1 cellular context compared by ENCODE assay signal in the genomic region with DNA sequence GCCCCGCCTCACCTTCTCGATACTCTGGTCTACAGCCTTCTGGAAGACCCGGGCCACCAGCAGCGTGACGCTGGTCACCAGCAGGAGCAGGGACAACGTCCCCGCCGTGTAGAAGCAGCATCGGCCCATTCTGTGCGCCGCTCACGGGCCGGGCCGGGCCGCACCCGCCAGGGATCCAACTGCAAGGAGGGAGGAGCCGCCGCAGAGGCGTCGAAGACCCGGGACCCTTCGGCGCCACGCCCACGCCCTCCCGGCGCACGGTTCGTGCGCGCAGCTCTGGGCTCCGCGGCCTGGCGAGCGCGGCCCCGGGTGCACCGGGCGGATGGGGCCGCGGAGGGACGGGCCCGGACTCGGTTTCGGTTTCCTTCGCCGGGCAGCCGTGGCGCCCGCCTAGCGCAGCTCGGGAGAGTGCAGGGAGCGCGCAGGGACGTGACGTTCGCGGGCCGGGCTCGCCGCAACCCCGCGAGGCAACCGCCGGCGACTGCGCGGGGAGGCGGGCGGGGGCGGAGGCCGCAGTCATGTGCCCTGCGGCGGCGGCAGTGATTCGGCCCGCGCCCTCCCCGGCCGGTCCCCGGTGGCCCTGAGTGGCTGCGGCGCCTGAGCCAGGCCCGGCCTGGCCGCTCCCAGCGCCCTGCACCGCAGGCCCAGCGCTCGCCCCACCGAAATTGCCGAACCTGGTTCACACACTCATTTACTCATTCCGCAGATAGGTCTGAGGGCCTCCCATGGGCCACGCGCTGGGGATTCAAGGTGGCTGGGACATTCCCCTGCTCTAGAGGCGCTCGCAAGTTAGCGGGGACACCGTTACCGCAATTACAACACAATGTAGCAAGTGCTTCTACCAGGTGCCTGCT.
TF ChIP-seq lines count a peak whose summit lies in the region.

A gene with protein sequence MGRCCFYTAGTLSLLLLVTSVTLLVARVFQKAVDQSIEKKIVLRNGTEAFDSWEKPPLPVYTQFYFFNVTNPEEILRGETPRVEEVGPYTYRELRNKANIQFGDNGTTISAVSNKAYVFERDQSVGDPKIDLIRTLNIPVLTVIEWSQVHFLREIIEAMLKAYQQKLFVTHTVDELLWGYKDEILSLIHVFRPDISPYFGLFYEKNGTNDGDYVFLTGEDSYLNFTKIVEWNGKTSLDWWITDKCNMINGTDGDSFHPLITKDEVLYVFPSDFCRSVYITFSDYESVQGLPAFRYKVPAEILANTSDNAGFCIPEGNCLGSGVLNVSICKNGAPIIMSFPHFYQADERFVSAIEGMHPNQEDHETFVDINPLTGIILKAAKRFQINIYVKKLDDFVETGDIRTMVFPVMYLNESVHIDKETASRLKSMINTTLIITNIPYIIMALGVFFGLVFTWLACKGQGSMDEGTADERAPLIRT (minus strand): TSS at position 410 of the 854 bp plus-strand sequence. CDS start 281 bp downstream, at position 129.

TF ChIP-seq in K562, 482 proteins besides CTCF, POLR2A, EP300 and RAD21 (continued from another document and continues in another):
- TF ChIP-seq, protein P1, sequence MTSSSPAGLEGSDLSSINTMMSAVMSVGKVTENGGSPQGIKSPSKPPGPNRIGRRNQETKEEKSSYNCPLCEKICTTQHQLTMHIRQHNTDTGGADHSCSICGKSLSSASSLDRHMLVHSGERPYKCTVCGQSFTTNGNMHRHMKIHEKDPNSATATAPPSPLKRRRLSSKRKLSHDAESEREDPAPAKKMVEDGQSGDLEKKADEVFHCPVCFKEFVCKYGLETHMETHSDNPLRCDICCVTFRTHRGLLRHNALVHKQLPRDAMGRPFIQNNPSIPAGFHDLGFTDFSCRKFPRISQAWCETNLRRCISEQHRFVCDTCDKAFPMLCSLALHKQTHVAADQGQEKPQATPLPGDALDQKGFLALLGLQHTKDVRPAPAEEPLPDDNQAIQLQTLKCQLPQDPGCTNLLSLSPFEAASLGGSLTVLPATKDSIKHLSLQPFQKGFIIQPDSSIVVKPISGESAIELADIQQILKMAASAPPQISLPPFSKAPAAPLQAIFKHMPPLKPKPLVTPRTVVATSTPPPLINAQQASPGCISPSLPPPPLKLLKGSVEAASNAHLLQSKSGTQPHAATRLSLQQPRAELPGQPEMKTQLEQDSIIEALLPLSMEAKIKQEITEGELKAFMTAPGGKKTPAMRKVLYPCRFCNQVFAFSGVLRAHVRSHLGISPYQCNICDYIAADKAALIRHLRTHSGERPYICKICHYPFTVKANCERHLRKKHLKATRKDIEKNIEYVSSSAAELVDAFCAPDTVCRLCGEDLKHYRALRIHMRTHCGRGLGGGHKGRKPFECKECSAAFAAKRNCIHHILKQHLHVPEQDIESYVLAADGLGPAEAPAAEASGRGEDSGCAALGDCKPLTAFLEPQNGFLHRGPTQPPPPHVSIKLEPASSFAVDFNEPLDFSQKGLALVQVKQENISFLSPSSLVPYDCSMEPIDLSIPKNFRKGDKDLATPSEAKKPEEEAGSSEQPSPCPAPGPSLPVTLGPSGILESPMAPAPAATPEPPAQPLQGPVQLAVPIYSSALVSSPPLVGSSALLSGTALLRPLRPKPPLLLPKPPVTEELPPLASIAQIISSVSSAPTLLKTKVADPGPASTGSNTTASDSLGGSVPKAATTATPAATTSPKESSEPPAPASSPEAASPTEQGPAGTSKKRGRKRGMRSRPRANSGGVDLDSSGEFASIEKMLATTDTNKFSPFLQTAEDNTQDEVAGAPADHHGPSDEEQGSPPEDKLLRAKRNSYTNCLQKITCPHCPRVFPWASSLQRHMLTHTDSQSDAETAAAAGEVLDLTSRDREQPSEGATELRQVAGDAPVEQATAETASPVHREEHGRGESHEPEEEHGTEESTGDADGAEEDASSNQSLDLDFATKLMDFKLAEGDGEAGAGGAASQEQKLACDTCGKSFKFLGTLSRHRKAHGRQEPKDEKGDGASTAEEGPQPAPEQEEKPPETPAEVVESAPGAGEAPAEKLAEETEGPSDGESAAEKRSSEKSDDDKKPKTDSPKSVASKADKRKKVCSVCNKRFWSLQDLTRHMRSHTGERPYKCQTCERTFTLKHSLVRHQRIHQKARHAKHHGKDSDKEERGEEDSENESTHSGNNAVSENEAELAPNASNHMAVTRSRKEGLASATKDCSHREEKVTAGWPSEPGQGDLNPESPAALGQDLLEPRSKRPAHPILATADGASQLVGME (CRISPR knock-in tag; IDR thresholded peaks at IDR 0.05), result no peak
- TF ChIP-seq XRCC4 (IDR thresholded peaks at IDR 0.05; ENCODE audit: extremely low read depth, insufficient read depth, insufficient read length) (no peak), ZZZ3 (IDR thresholded peaks at IDR 0.05) (no peak), KDM5B (IDR thresholded peaks at IDR 0.05; ENCODE audit: insufficient replicate concordance, low read depth, low read length) (peak; percentile 70), HLTF (IDR thresholded peaks at IDR 0.05) (no peak), ZNF23 (CRISPR knock-in tag; IDR thresholded peaks at IDR 0.05) (no peak), CC2D1A (IDR thresholded peaks at IDR 0.05) (no peak), CHCHD3 (CRISPR knock-in tag; IDR thresholded peaks at IDR 0.05) (no peak), SUPT5H (IDR thresholded peaks at IDR 0.05) (0 out of 2 replicates have a peak, but pooled peaks have one; percentile 41), ERF (CRISPR knock-in tag; IDR thresholded peaks at IDR 0.05) (no peak), ZNF785 (CRISPR knock-in tag; IDR thresholded peaks at IDR 0.05) (no peak), ETS2 (tag; IDR thresholded peaks at IDR 0.05; ENCODE audit: borderline replicate concordance, poor library complexity, severe bottlenecking) (no peak), CAMTA2 (CRISPR knock-in tag; conservative IDR thresholded peaks at IDR 0.05) (no peak), ZNF696 (CRISPR knock-in tag; conservative IDR thresholded peaks at IDR 0.05) (no peak), OTX1 (CRISPR knock-in tag; IDR thresholded peaks at IDR 0.05) (no peak), KAT2B (IDR thresholded peaks at IDR 0.05; ENCODE audit: low read depth, low read length) (no peak), SREBF1 (IDR thresholded peaks at IDR 0.05; ENCODE audit: borderline replicate concordance, low read depth, low read length) (no peak), MAZ (CRISPR knock-in tag; conservative IDR thresholded peaks at IDR 0.05 in 1 of 2, IDR thresholded peaks at IDR 0.05 in 1 of 2) (peak in 1 of 2 experiments; percentile 81), AFF1 (IDR thresholded peaks at IDR 0.05; ENCODE audit: low read depth in 1 of 2, partially characterized antibody in 2 of 2) (no peak), FOSL1 (tag; conservative IDR thresholded peaks at IDR 0.05) (no peak), SRSF7 (optimal IDR thresholded peaks at IDR 0.05; ENCODE audit: low read depth, low read length) (no peak), CREB1 (IDR thresholded peaks at IDR 0.05) (peak; percentile 64; the same call in 1 of the 2 replicates), CREB1 (CRISPR knock-in tag; IDR thresholded peaks at IDR 0.05) (0 out of 2 replicates have a peak, but pooled peaks have one; percentile 60), ZNF354B (CRISPR knock-in tag; IDR thresholded peaks at IDR 0.05) (no peak), TRIM25 (IDR thresholded peaks at IDR 0.05; ENCODE audit: borderline replicate concordance) (no peak), POLR2B (IDR thresholded peaks at IDR 0.05; ENCODE audit: low read depth, partially characterized antibody) (no peak), DIDO1 (tag; IDR thresholded peaks at IDR 0.05; ENCODE audit: low read depth) (no peak), TGIF2 (CRISPR knock-in tag; IDR thresholded peaks at IDR 0.05) (no peak), NR2C2 (CRISPR knock-in tag; IDR thresholded peaks at IDR 0.05) (no peak), NR2C2 (tag; IDR thresholded peaks at IDR 0.05) (peak; percentile 79), GATA2 (CRISPR knock-in tag; IDR thresholded peaks at IDR 0.05) (no peak), NCOA2 (IDR thresholded peaks at IDR 0.05; ENCODE audit: partially characterized antibody in 2 of 2) (no peak), MYNN (IDR thresholded peaks at IDR 0.05) (no peak), MYNN (CRISPR knock-in tag; IDR thresholded peaks at IDR 0.05) (no peak), LEF1 (IDR thresholded peaks at IDR 0.05) (no peak), CBX8 (IDR thresholded peaks at IDR 0.05; ENCODE audit: borderline replicate concordance, extremely low read depth, low read depth, low read length, poor library complexity, severe bottlenecking) (no peak), SMARCC2 (IDR thresholded peaks at IDR 0.05; ENCODE audit: low read depth) (no peak), FOXP1 (CRISPR knock-in tag; IDR thresholded peaks at IDR 0.05) (peak; percentile 63; the same call in 1 of the 2 replicates), ZNF133 (CRISPR knock-in tag; IDR thresholded peaks at IDR 0.05) (no peak), ZNF717 (CRISPR knock-in tag; IDR thresholded peaks at IDR 0.05) (no peak), HNRNPH1 (optimal IDR thresholded peaks at IDR 0.05; ENCODE audit: low read depth, low read length) (no peak), CHD1 (IDR thresholded peaks at IDR 0.05; ENCODE audit: low read length) (no peak), ASH1L (IDR thresholded peaks at IDR 0.05; ENCODE audit: borderline replicate concordance, low read depth, partially characterized antibody) (no peak), CEBPB (tag; IDR thresholded peaks at IDR 0.05) (no peak)
- TF ChIP-seq, protein P2, sequence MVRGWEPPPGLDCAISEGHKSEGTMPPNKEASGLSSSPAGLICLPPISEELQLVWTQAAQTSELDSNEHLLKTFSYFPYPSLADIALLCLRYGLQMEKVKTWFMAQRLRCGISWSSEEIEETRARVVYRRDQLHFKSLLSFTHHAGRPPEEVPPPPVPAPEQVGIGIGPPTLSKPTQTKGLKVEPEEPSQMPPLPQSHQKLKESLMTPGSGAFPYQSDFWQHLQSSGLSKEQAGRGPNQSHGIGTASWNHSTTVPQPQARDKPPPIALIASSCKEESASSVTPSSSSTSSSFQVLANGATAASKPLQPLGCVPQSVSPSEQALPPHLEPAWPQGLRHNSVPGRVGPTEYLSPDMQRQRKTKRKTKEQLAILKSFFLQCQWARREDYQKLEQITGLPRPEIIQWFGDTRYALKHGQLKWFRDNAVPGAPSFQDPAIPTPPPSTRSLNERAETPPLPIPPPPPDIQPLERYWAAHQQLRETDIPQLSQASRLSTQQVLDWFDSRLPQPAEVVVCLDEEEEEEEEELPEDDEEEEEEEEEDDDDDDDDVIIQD (CRISPR knock-in tag; IDR thresholded peaks at IDR 0.05), result no peak
- TF ChIP-seq, protein P3, sequence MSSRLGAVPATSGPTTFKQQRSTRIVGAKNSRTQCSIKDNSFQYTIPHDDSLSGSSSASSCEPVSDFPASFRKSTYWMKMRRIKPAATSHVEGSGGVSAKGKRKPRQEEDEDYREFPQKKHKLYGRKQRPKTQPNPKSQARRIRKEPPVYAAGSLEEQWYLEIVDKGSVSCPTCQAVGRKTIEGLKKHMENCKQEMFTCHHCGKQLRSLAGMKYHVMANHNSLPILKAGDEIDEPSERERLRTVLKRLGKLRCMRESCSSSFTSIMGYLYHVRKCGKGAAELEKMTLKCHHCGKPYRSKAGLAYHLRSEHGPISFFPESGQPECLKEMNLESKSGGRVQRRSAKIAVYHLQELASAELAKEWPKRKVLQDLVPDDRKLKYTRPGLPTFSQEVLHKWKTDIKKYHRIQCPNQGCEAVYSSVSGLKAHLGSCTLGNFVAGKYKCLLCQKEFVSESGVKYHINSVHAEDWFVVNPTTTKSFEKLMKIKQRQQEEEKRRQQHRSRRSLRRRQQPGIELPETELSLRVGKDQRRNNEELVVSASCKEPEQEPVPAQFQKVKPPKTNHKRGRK (tag; IDR thresholded peaks at IDR 0.05), result no peak
